Comparison of ENCODE assay signal across 31 cellular contexts in the genomic region with DNA sequence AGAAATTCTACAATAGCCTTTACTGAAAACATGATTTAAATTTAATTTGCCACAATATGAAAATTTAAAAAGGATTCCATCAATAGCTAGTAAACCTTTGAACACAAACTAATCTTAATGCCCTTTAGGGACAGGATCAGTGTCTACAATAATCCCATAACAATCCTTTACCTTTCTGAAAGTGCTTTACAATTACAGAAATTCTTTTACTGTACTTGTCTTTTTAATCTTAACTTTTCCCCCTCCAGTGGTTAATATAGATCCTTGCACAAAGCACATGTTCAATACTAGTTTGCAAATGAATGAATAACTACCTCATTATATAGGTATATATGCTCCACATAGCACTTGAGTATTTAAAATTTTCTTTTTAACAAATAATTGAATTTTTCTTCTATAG.
"Had no signal": no experiment of that assay in that cellular context is flagged by ENCODE, and none has a peak within 500 bp of the region (broad histone marks: within the 10 kb centered on the region; RNA-seq: fewer than 3 reads in every experiment).

No MANE protein-coding gene starts in this region.

- H3K27me3 ChIP-seq: adrenal gland, ascending aorta, body of pancreas, brain microvascular endothelial cell, breast epithelium had no signal

- ATAC-seq: activated naive CD4-positive, alpha-beta T cell treated with anti-CD3 and anti-CD28 coated beads, Interleukin-2, amount 50 U/mL, for 72 hours; activated naive CD8-positive, alpha-beta T cell treated with anti-CD3 and anti-CD28 coated beads, Interleukin-2, amount 50 U/mL, for 24 hours; activated T-cell treated with anti-CD3 and anti-CD28 coated beads, Interleukin-2, amount 50 U/mL, for 4 hours; activated T-cell treated with anti-CD3 and anti-CD28 coated beads, Interleukin-2, amount 50 U/mL, for 72 hours; activated T-helper 17 cell treated with anti-CD3 and anti-CD28 coated beads, Interleukin-2, amount 50 U/mL, for 72 hours; body of pancreas had no signal

- H3K4me1 ChIP-seq: adrenal gland, ascending aorta, body of pancreas, breast epithelium had no signal

- H3K9me3 ChIP-seq: adrenal gland, ascending aorta, body of pancreas, breast epithelium had no signal

- DNase-seq: activated effector memory CD4-positive, alpha-beta T cell treated with anti-CD3 and anti-CD28 coated beads, Interleukin-2, amount 50 U/mL, for 16 hours; activated effector memory CD4-positive, alpha-beta T cell treated with Interleukin-2 at 50 U/mL for 16 hours; activated gamma-delta T cell; activated gamma-delta T cell treated with Interleukin-2 at 50 U/mL for 16 hours; activated naive CD4-positive, alpha-beta T cell; activated naive CD4-positive, alpha-beta T cell treated with anti-CD3 and anti-CD28 coated beads for 36 hours; activated naive CD4-positive, alpha-beta T cell treated with anti-CD3 and anti-CD28 coated beads, Interleukin-2, amount 10 ng/mL, durations not matched to agents 7 days and 5 days; activated naive CD4-positive, alpha-beta T cell treated with anti-CD3 and anti-CD28 coated beads, Interleukin-2, amount 50 U/mL, for 16 hours; activated naive CD4-positive, alpha-beta T cell treated with Interleukin-2 at 50 U/mL for 16 hours; activated naive CD8-positive, alpha-beta T cell treated with anti-CD3 and anti-CD28 coated beads for 36 hours; activated naive CD8-positive, alpha-beta T cell treated with anti-CD3 and anti-CD28 coated beads, Interleukin-2, amount 10 ng/mL, durations not matched to agents 7 days and 5 days; activated naive CD8-positive, alpha-beta T cell treated with anti-CD3 and anti-CD28 coated beads, Interleukin-2, amount 50 U/mL, for 24 hours; activated T-cell treated with anti-CD3 and anti-CD28 coated beads, Interleukin-2, amount 50 U/mL, for 1 hour; activated T-cell treated with anti-CD3 and anti-CD28 coated beads, Interleukin-2, amount 50 U/mL, for 24 hours; activated T-cell treated with anti-CD3 and anti-CD28 coated beads, Interleukin-2, amount 50 U/mL, for 4 hours; activated T-cell treated with anti-CD3 and anti-CD28 coated beads, Interleukin-2, amount 50 U/mL, for 48 hours; activated T-cell treated with anti-CD3 and anti-CD28 coated beads, Interleukin-2, amount 50 U/mL, for 72 hours; adrenal gland; amniotic stem cell; amygdala; anterior cingulate cortex; aorta; body of pancreas; brain microvascular endothelial cell; caudate nucleus; central memory CD4-positive, alpha-beta T cell; cerebellar nuclear complex had no signal

- H3K4me3 ChIP-seq: adrenal gland, ascending aorta, body of pancreas, breast epithelium had no signal

- H3K27ac ChIP-seq: adrenal gland, ascending aorta, body of pancreas, brain microvascular endothelial cell, breast epithelium had no signal

- H3K36me3 ChIP-seq: adrenal gland, brain microvascular endothelial cell, breast epithelium had no signal
